8 cellular contexts compared by ENCODE assay signal in genomic region chr16:88811850-88812736, GRCh38. TPM values are rescaled to one million over a fixed set of nuclear protein-coding genes. Genes with fewer than 3 reads are reported as not detected.
A peak's percentile ranks its signal among the peaks of the same experiment; 100 is the strongest.
DNase-seq lines count a peak whose midpoint lies in the region; ATAC-seq and TF ChIP-seq lines count a peak whose summit lies in the region.

TSS of gene APRT (minus strand) at chr16:88811928. CDS start at chr16:88811899, 29 bp downstream.

- peak within 1 kb of the TSS; percentile 92 for H3K27ac ChIP-seq in hepatocyte

- H3K79me2 ChIP-seq in hepatocyte: peaks cover 13% of the 10 kb centered on the region

- H3K4me3 ChIP-seq in astrocyte of the cerebellum (ENCODE audit: low read depth, low read length) (peak within 1 kb of the TSS; percentile 65), hepatocyte (peak within 1 kb of the TSS; percentile 73)

- ATAC-seq in GM18508 (IDR thresholded peaks at IDR 0.05; ENCODE audit: insufficient read depth, unreplicated experiment): peak; percentile 47
- peak; percentile 60 for ATAC-seq in HG02981 (IDR thresholded peaks at IDR 0.05; ENCODE audit: unreplicated experiment)

- DNase-seq in NCI-H2029 (lab: John Stamatoyannopoulos, UW) (peak; percentile 72), T-helper 9 cell (peak; percentile 98), astrocyte of the cerebellum (ENCODE audit: low read depth) (peak; percentile 85), hepatocyte (ENCODE audit: low spot score) (peak; percentile 98), retina (peak; percentile 94), DMS114 treated with DMSO at 0.1 percent for 48 hours (lab: John Stamatoyannopoulos, UW; ENCODE audit: unreplicated experiment) (no peak)

- H3K36me3 ChIP-seq in hepatocyte (replicated peaks; ENCODE audit: insufficient read depth, low read depth): no peaks in the 10 kb centered on the region

- peak within 1 kb of the TSS; percentile 89 for H3K4me2 ChIP-seq in hepatocyte

- 1% methylated on average over 61 of the region's 83 CpGs for WGBS in hepatocyte (ENCODE audit: low lambda C conversion rate, missing lambda C conversion rate)

- H2AFZ ChIP-seq in hepatocyte: peak within 1 kb of the TSS; percentile 62

- in situ Hi-C loops in astrocyte of the cerebellum (cut with HindIII; ENCODE audit: low sequenced_read_pairs): no loop called here

- no peaks in the 10 kb centered on the region for H3K27me3 ChIP-seq in hepatocyte

- peaks cover 6% of the 10 kb centered on the region for H4K20me1 ChIP-seq in hepatocyte (ENCODE audit: insufficient read depth, poor library complexity, severe bottlenecking)

- no peaks in the 10 kb centered on the region for H3K9me3 ChIP-seq in hepatocyte (ENCODE audit: low read depth)

- peaks cover 17% of the 10 kb centered on the region for H3K4me1 ChIP-seq in hepatocyte (ENCODE audit: insufficient read depth)

- H3K9me2 ChIP-seq in hepatocyte (replicated peaks; ENCODE audit: insufficient read depth): no peaks in the 10 kb centered on the region

- TF ChIP-seq CTCF in astrocyte of the cerebellum (IDR thresholded peaks at IDR 0.05; ENCODE audit: low read depth, low read length, missing control alignments) (peak; percentile 17), hepatocyte (IDR thresholded peaks at IDR 0.05; ENCODE audit: poor library complexity) (peak; percentile 40)

RNA-seq across cellular contexts. Expression of gene APRT, which starts in this region (rescaled TPM):
- total RNA-seq in hepatocyte: 101 and 119 TPM in 2 replicates
- 237 and 273 TPM in 2 replicates for polyA plus RNA-seq in hepatocyte
